17 cellular contexts compared by ENCODE assay signal in the genomic region with DNA sequence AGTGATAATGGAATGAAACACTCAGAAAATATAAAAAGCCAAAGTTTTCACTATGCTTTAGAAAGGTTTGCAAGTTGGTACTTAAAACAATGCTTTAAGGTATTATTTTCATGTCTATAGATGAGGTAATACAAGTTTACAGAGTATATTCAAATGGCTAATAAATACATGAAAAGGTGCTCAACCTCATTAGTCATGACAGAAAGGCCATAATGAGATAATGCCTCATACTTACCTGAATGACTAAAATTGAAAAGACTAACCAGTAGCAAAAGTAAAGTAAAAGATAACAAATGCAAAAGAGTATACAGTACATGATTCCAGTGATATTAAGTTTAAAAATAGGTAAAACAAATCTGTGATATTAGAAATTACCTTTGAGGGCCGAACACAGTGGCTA.
A peak's percentile ranks its signal among the peaks of the same experiment; 100 is the strongest.
DNase-seq lines count a peak whose midpoint lies in the region; ATAC-seq and TF ChIP-seq lines count a peak whose summit lies in the region.
"Had no signal": no experiment of that assay in that cellular context is flagged by ENCODE, and none has a peak within 500 bp of the region (broad histone marks: within the 10 kb centered on the region; RNA-seq: fewer than 3 reads in every experiment).

No MANE protein-coding gene starts in this region.

- peak overlapping the region; percentile 45 for H3K27ac ChIP-seq in foreskin keratinocyte

- H3K9me3 ChIP-seq in mucosa of descending colon = no peaks in the 10 kb centered on the region

- peak overlapping the region; percentile 64 for H3K27ac Mint-ChIP-seq in activated T-cell treated with anti-CD3 and anti-CD28 coated beads, Interleukin-2, amount 50 U/mL, for 24 hours
- H3K27ac Mint-ChIP-seq in stimulated activated naive CD8-positive, alpha-beta T cell treated with anti-CD3 and anti-CD28 coated beads, Interleukin-15, amount 100 ng/mL, for 72 hours = peak overlapping the region; percentile 75 to 82
- H3K27ac Mint-ChIP-seq: H9 had no signal

- H3K36me3 ChIP-seq in mucosa of descending colon (ENCODE audit: low read depth) = no peaks in the 10 kb centered on the region

- no peaks in the 10 kb centered on the region for H3K27me3 Mint-ChIP-seq in activated T-cell treated with anti-CD3 and anti-CD28 coated beads, Interleukin-2, amount 50 U/mL, for 24 hours
- no peaks in the 10 kb centered on the region for H3K27me3 Mint-ChIP-seq in stimulated activated naive CD8-positive, alpha-beta T cell treated with anti-CD3 and anti-CD28 coated beads, Interleukin-15, amount 100 ng/mL, for 72 hours
- H3K27me3 Mint-ChIP-seq: CD4-positive, alpha-beta memory T cell had no signal

- ATAC-seq in stimulated activated naive CD8-positive, alpha-beta T cell treated with anti-CD3 and anti-CD28 coated beads, Interleukin-15, amount 100 ng/mL, for 72 hours = no peak
- no peak for ATAC-seq in stimulated activated naive CD8-positive, alpha-beta T cell treated with anti-CD3 and anti-CD28 coated beads, Interleukin-15, Interleukin-2, amounts not matched to agents 100 U/mL and 50 U/mL, for 24 hours
- ATAC-seq in foreskin keratinocyte (no peak), mucosa of descending colon (no peak)
- ATAC-seq: GM23338, HCT116 had no signal

- no peak for DNase-seq in activated T-cell treated with anti-CD3 and anti-CD28 coated beads, Interleukin-2, amount 50 U/mL, for 24 hours
- DNase-seq in activated T-cell treated with anti-CD3 and anti-CD28 coated beads for 4 hours (no peak), foreskin keratinocyte (no peak), superior temporal gyrus (ENCODE audit: extremely low spot score) (no peak), mucosa of descending colon (no peak)
- DNase-seq in stimulated activated naive CD8-positive, alpha-beta T cell treated with anti-CD3 and anti-CD28 coated beads, Interleukin-15, amount 100 ng/mL, for 72 hours = no peak
- no peak for DNase-seq in stimulated activated naive CD8-positive, alpha-beta T cell treated with anti-CD3 and anti-CD28 coated beads, Interleukin-15, Interleukin-2, amounts not matched to agents 100 U/mL and 50 U/mL, for 24 hours
- DNase-seq: C1 segment of cervical spinal cord; Calu3; CD4-positive, alpha-beta memory T cell; COR-L47; DMS53; DMS79 treated with DMSO at 0.1 percent for 48 hours; GF-D8; H9 had no signal

- H3K4me1 Mint-ChIP-seq in activated T-cell treated with anti-CD3 and anti-CD28 coated beads, Interleukin-2, amount 50 U/mL, for 24 hours (ENCODE audit: low read depth) = peaks cover 18% of the 10 kb centered on the region
- peaks cover 11% of the 10 kb centered on the region for H3K4me1 Mint-ChIP-seq in stimulated activated naive CD8-positive, alpha-beta T cell treated with anti-CD3 and anti-CD28 coated beads, Interleukin-15, amount 100 ng/mL, for 72 hours
- H3K4me1 Mint-ChIP-seq: GM23338, H9 had no signal

- no peak for TF ChIP-seq CTCF in foreskin keratinocyte (conservative IDR thresholded peaks at IDR 0.05)
- TF ChIP-seq CTCF in mucosa of descending colon (IDR thresholded peaks at IDR 0.05) = no peak

- H3K9me3 Mint-ChIP-seq in activated T-cell treated with anti-CD3 and anti-CD28 coated beads, Interleukin-2, amount 50 U/mL, for 24 hours = no peaks in the 10 kb centered on the region
- no peaks in the 10 kb centered on the region for H3K9me3 Mint-ChIP-seq in stimulated activated naive CD8-positive, alpha-beta T cell treated with anti-CD3 and anti-CD28 coated beads, Interleukin-15, amount 100 ng/mL, for 72 hours
- H3K9me3 Mint-ChIP-seq: CD4-positive, alpha-beta memory T cell; GM23338; H9 had no signal

- intact Hi-C loops in mucosa of descending colon (cut with DNase I, micrococcal nuclease) = no loop called here

- no peak overlapping the region for H3K4me3 Mint-ChIP-seq in activated T-cell treated with anti-CD3 and anti-CD28 coated beads, Interleukin-2, amount 50 U/mL, for 24 hours
- H3K4me3 Mint-ChIP-seq in stimulated activated naive CD8-positive, alpha-beta T cell treated with anti-CD3 and anti-CD28 coated beads, Interleukin-15, amount 100 ng/mL, for 72 hours = no peak overlapping the region
- H3K4me3 Mint-ChIP-seq: CD4-positive, alpha-beta memory T cell; GM23338; H9 had no signal

- H3K27me3 ChIP-seq in foreskin keratinocyte = no peaks in the 10 kb centered on the region

- H3K4me3 ChIP-seq in mucosa of descending colon = no peak overlapping the region
- H3K4me3 ChIP-seq: GM23338 had no signal

- peaks cover 74% of the 10 kb centered on the region for H3K36me3 Mint-ChIP-seq in activated T-cell treated with anti-CD3 and anti-CD28 coated beads, Interleukin-2, amount 50 U/mL, for 24 hours (ENCODE audit: low read depth)

- no peaks in the 10 kb centered on the region for H3K4me1 ChIP-seq in foreskin keratinocyte
- H3K4me1 ChIP-seq in mucosa of descending colon (ENCODE audit: low read depth) = no peaks in the 10 kb centered on the region
